8 cellular contexts compared by ENCODE assay signal in the genomic region with DNA sequence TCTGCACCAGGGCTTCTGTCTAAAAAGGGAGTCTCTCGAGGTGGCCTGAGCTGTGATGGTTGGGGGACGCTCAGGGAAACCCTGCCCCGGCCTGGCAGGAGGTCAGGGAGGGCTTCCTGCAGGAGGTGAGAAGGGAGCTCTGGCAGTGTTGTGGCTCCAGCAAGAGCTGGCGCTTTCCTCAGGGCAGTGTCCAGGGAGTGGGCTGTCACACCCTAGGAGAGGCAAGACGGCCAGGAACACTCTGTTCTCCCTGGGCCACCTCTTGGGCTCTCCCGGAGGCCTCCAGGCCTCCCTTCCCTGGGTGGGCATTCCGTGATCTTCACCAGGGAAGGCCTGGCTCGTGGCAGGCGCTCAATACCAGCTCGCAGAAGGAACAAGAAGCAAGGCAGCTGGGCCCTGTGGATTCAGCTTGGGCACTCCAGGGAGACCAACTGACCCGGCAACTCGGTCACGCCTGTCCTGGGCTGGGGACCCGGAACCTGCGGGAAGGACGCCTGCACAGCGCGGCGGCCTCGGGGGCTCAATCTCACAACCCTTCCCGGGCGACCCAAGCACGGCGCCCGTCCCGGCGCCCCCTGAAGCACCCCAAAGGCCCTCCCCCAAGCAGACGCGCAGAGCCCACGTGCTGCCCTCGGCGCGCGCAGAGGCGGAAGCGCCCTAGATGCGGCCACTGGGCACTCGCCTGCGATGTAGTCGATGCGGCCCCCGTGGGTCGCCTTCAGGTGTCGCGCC. TPM values are rescaled to one million over a fixed set of nuclear protein-coding genes. Genes with fewer than 3 reads are reported as not detected.
A peak's percentile ranks its signal among the peaks of the same experiment; 100 is the strongest.
DNase-seq lines count a peak whose midpoint lies in the region; ATAC-seq and TF ChIP-seq lines count a peak whose summit lies in the region.

No MANE protein-coding gene starts in this region.

- peak; percentile 41 for ATAC-seq in GM21825 (IDR thresholded peaks at IDR 0.05; ENCODE audit: unreplicated experiment)
- ATAC-seq in right cardiac atrium, result peak; percentile 80 to 83

- H3K27ac ChIP-seq in ascending aorta, result peak overlapping the region; percentile 86 to 93
- peak overlapping the region; percentile 79 for H3K27ac ChIP-seq in right cardiac atrium (ENCODE audit: low read length)
- H3K27ac ChIP-seq in rectal smooth muscle tissue (ENCODE audit: low read depth, low read length), result peak overlapping the region; percentile 88

- intact Hi-C loops in ascending aorta (cut with DNase I), result loop anchor here (1.0 to 5.0 kb wide), 5 partner anchors 8 to 1161 kb away; a partner anchor contains a TSS
- intact Hi-C loops in right cardiac atrium (cut with DNase I), result loop anchor here in 1 of 4 donors (10.0 kb wide), 1 partner anchor 354 kb away; no protein-coding TSS in a partner anchor

- H3K36me3 ChIP-seq in ascending aorta, result peaks cover 12 to 22% of the 10 kb centered on the region in 2 donors
- peaks cover 6% of the 10 kb centered on the region for H3K36me3 ChIP-seq in rectal smooth muscle tissue (ENCODE audit: control insufficient read depth, insufficient read depth, low read length)

- H3K9ac ChIP-seq in rectal smooth muscle tissue (ENCODE audit: low read length), result peak overlapping the region; percentile 78

- H3K4me3 ChIP-seq in ascending aorta, result peak overlapping the region; percentile 80 to 83
- peak overlapping the region; percentile 62 for H3K4me3 ChIP-seq in right cardiac atrium (ENCODE audit: low read length)
- H3K4me3 ChIP-seq in rectal smooth muscle tissue (ENCODE audit: low read length), result peak overlapping the region; percentile 85

- peak; percentile 87 for DNase-seq in GM10266 (ENCODE audit: extremely low spot score)
- peak; percentile 74 for DNase-seq in KBM-7
- DNase-seq in SK-N-DZ (ENCODE audit: low spot score), result peak; percentile 87
- peak; percentile 26 to 86 for DNase-seq in ascending aorta (ENCODE audit: low spot score in 2 of 2)
- DNase-seq in right cardiac atrium, result peak; percentile 84 to 95 (median 94)
- no peak for DNase-seq in mesenteric fat pad (ENCODE audit: low spot score)

- H3K27me3 ChIP-seq in ascending aorta, result no peaks in the 10 kb centered on the region
- no peaks in the 10 kb centered on the region for H3K27me3 ChIP-seq in right cardiac atrium (ENCODE audit: control insufficient read depth, insufficient read depth)
- no peaks in the 10 kb centered on the region for H3K27me3 ChIP-seq in rectal smooth muscle tissue (ENCODE audit: control insufficient read depth, insufficient read depth, low read length)

- H3K4me1 ChIP-seq in ascending aorta (peaks cover 8 to 21% of the 10 kb centered on the region in 2 donors), right cardiac atrium (ENCODE audit: control insufficient read depth, insufficient read depth, low read length) (no peaks in the 10 kb centered on the region), rectal smooth muscle tissue (ENCODE audit: control insufficient read depth, insufficient read depth, low read length) (peaks cover 14% of the 10 kb centered on the region)

- H3K9me3 ChIP-seq in ascending aorta, result no peaks in the 10 kb centered on the region
- H3K9me3 ChIP-seq in right cardiac atrium (ENCODE audit: control insufficient read depth, low read length), result no peaks in the 10 kb centered on the region

- TF ChIP-seq CTCF in GM10266 (IDR thresholded peaks at IDR 0.05; ENCODE audit: control insufficient read depth, insufficient read depth, low read depth, missing control alignments) (no peak), ascending aorta (IDR thresholded peaks at IDR 0.05) (no peak)

- WGBS in right cardiac atrium, result 2% methylated on average over 45 of the region's 45 CpGs

- in situ Hi-C loops in KBM-7 (cut with MboI; ENCODE audit: low pct_unique_long_range_greater_than_20kb, low sequenced_read_pairs), result no loop called here

RNA-seq across cellular contexts. Expression of a gene that starts 0.7 kb away (rescaled TPM):
- 144 and 169 TPM in 2 replicates for polyA plus RNA-seq in SK-N-DZ (2014; cell fraction: cytosol; rRNA removed)
- 148 and 171 TPM in 2 replicates for polyA plus RNA-seq in SK-N-DZ (2014; cell fraction: nucleus; rRNA removed)
- total RNA-seq in ascending aorta (305 TPM), right cardiac atrium (10 to 100 TPM; 40.8 to 65.8 (median 50.7) TPM), mesenteric fat pad (96.7 TPM)
- polyA plus RNA-seq in right cardiac atrium, result 82.0 TPM

RNA-seq across cellular contexts. Expression of a gene that starts 7.4 kb away (rescaled TPM):
- 77.2 and 112 TPM in 2 replicates for polyA plus RNA-seq in SK-N-DZ (2014; cell fraction: cytosol; rRNA removed)
- 39.4 and 47.6 TPM in 2 replicates for polyA plus RNA-seq in SK-N-DZ (2014; cell fraction: nucleus; rRNA removed)
- not detected for total RNA-seq in ascending aorta
- 1 to 10 TPM in 2 of 4 donors, under 1 TPM in 2; 0.57 to 3.1 (median 1.1) TPM for total RNA-seq in right cardiac atrium
- 0.27 TPM for polyA plus RNA-seq in right cardiac atrium
- 0.22 TPM for total RNA-seq in mesenteric fat pad

RNA-seq across cellular contexts. Expression of a gene that starts 26.0 kb away (rescaled TPM):
- 37.9 and 52.7 TPM in 2 replicates for polyA plus RNA-seq in SK-N-DZ (2014; cell fraction: cytosol; rRNA removed)
- polyA plus RNA-seq in SK-N-DZ (2014; cell fraction: nucleus; rRNA removed), result 213 and 283 TPM in 2 replicates
- total RNA-seq in ascending aorta (428 TPM), right cardiac atrium (10 to 100 TPM; 21.7 to 45.6 (median 29.8) TPM), mesenteric fat pad (318 TPM)
- 37.3 TPM for polyA plus RNA-seq in right cardiac atrium

RNA-seq across cellular contexts. Expression of a gene that starts 45.7 kb away (rescaled TPM):
- 12.5 and 12.6 TPM in 2 replicates for polyA plus RNA-seq in SK-N-DZ (2014; cell fraction: cytosol; rRNA removed)
- polyA plus RNA-seq in SK-N-DZ (2014; cell fraction: nucleus; rRNA removed), result 24.2 and 25.6 TPM in 2 replicates
- total RNA-seq in ascending aorta (62.2 TPM), right cardiac atrium (10 to 100 TPM; 17.6 to 22.3 (median 18.8) TPM), mesenteric fat pad (28.6 TPM)
- 21.0 TPM for polyA plus RNA-seq in right cardiac atrium

RNA-seq across cellular contexts. Expression of a gene that starts 45.9 kb away (rescaled TPM):
- polyA plus RNA-seq in SK-N-DZ (2014; cell fraction: cytosol; rRNA removed), result 73.5 and 79.4 TPM in 2 replicates
- polyA plus RNA-seq in SK-N-DZ (2014; cell fraction: nucleus; rRNA removed), result 69.1 and 79.2 TPM in 2 replicates
- total RNA-seq in ascending aorta (7.6 TPM), right cardiac atrium (10 to 100 TPM; 45.5 to 61.5 (median 55.0) TPM), mesenteric fat pad (39.9 TPM)
- polyA plus RNA-seq in right cardiac atrium, result 43.7 TPM
